ENCODE assay signal across 2 cellular contexts in genomic region chr2:167928434-167928833, GRCh38.
TF ChIP-seq lines count a peak whose summit lies in the region.

No MANE protein-coding gene starts in this region.

TF ChIP-seq in GM23338, 12 proteins besides CTCF, POLR2A, EP300 and RAD21:
- no peak for TF ChIP-seq EZH2phosphoT487 (IDR thresholded peaks at IDR 0.05; ENCODE audit: unreplicated experiment)
- TF ChIP-seq STAT1 (IDR thresholded peaks at IDR 0.05; ENCODE audit: unreplicated experiment) = no peak
- TF ChIP-seq ETS1 (IDR thresholded peaks at IDR 0.05) = no peak
- TF ChIP-seq ZNF462 (CRISPR knock-in tag; IDR thresholded peaks at IDR 0.05) = no peak
- TF ChIP-seq ZNF331 (CRISPR knock-in tag; IDR thresholded peaks at IDR 0.05; ENCODE audit: low read depth) = no peak
- no peak for TF ChIP-seq ZNF114 (CRISPR knock-in tag; IDR thresholded peaks at IDR 0.05)
- TF ChIP-seq JUNB (IDR thresholded peaks at IDR 0.05; ENCODE audit: unreplicated experiment) = no peak
- no peak for TF ChIP-seq EZH2 (IDR thresholded peaks at IDR 0.05; ENCODE audit: low read depth, unreplicated experiment)
- TF ChIP-seq NANOG (IDR thresholded peaks at IDR 0.05; ENCODE audit: borderline replicate concordance) = no peak
- TF ChIP-seq, protein P1, sequence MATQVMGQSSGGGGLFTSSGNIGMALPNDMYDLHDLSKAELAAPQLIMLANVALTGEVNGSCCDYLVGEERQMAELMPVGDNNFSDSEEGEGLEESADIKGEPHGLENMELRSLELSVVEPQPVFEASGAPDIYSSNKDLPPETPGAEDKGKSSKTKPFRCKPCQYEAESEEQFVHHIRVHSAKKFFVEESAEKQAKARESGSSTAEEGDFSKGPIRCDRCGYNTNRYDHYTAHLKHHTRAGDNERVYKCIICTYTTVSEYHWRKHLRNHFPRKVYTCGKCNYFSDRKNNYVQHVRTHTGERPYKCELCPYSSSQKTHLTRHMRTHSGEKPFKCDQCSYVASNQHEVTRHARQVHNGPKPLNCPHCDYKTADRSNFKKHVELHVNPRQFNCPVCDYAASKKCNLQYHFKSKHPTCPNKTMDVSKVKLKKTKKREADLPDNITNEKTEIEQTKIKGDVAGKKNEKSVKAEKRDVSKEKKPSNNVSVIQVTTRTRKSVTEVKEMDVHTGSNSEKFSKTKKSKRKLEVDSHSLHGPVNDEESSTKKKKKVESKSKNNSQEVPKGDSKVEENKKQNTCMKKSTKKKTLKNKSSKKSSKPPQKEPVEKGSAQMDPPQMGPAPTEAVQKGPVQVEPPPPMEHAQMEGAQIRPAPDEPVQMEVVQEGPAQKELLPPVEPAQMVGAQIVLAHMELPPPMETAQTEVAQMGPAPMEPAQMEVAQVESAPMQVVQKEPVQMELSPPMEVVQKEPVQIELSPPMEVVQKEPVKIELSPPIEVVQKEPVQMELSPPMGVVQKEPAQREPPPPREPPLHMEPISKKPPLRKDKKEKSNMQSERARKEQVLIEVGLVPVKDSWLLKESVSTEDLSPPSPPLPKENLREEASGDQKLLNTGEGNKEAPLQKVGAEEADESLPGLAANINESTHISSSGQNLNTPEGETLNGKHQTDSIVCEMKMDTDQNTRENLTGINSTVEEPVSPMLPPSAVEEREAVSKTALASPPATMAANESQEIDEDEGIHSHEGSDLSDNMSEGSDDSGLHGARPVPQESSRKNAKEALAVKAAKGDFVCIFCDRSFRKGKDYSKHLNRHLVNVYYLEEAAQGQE (IDR thresholded peaks at IDR 0.05; ENCODE audit: unreplicated experiment) = no peak
- TF ChIP-seq CREB1 (CRISPR knock-in tag; IDR thresholded peaks at IDR 0.05; ENCODE audit: low read depth) = no peak
- TF ChIP-seq POLR2AphosphoS5 (IDR thresholded peaks at IDR 0.05; ENCODE audit: low read depth) = no peak

TF ChIP-seq in H1, 55 proteins besides CTCF, POLR2A, EP300 and RAD21:
- TF ChIP-seq SIN3A (conservative IDR thresholded peaks at IDR 0.05 in 1 of 2, IDR thresholded peaks at IDR 0.05 in 1 of 2; ENCODE audit: low read depth in 1 of 2, low read length in 2 of 2) (no peak), KDM1A (IDR thresholded peaks at IDR 0.05; ENCODE audit: borderline replicate concordance, low read length) (no peak), CBX8 (IDR thresholded peaks at IDR 0.05; ENCODE audit: borderline replicate concordance, low read depth, low read length) (no peak), KDM4A (IDR thresholded peaks at IDR 0.05; ENCODE audit: low read depth, low read length, severe bottlenecking) (no peak), SAP30 (IDR thresholded peaks at IDR 0.05; ENCODE audit: insufficient read depth, insufficient replicate concordance, low read length) (no peak), SIX5 (IDR thresholded peaks at IDR 0.05; ENCODE audit: low read depth, low read length) (no peak), RNF2 (IDR thresholded peaks at IDR 0.05; ENCODE audit: borderline replicate concordance, low read depth, low read length, missing control alignments, poor library complexity, severe bottlenecking) (no peak), POLR2AphosphoS5 (IDR thresholded peaks at IDR 0.05; ENCODE audit: low read depth, low read length) (no peak), RXRA (IDR thresholded peaks at IDR 0.05; ENCODE audit: insufficient read depth, low read depth, low read length) (no peak), HDAC2 (IDR thresholded peaks at IDR 0.05; ENCODE audit: borderline replicate concordance in 1 of 2, low read depth in 2 of 2, low read length in 2 of 2) (no peak), RFX5 (IDR thresholded peaks at IDR 0.05; ENCODE audit: borderline replicate concordance, low read depth, low read length) (no peak)
- TF ChIP-seq, protein P2, sequence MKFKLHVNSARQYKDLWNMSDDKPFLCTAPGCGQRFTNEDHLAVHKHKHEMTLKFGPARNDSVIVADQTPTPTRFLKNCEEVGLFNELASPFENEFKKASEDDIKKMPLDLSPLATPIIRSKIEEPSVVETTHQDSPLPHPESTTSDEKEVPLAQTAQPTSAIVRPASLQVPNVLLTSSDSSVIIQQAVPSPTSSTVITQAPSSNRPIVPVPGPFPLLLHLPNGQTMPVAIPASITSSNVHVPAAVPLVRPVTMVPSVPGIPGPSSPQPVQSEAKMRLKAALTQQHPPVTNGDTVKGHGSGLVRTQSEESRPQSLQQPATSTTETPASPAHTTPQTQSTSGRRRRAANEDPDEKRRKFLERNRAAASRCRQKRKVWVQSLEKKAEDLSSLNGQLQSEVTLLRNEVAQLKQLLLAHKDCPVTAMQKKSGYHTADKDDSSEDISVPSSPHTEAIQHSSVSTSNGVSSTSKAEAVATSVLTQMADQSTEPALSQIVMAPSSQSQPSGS (IDR thresholded peaks at IDR 0.05; ENCODE audit: low read length) = no peak
- TF ChIP-seq, protein P3, sequence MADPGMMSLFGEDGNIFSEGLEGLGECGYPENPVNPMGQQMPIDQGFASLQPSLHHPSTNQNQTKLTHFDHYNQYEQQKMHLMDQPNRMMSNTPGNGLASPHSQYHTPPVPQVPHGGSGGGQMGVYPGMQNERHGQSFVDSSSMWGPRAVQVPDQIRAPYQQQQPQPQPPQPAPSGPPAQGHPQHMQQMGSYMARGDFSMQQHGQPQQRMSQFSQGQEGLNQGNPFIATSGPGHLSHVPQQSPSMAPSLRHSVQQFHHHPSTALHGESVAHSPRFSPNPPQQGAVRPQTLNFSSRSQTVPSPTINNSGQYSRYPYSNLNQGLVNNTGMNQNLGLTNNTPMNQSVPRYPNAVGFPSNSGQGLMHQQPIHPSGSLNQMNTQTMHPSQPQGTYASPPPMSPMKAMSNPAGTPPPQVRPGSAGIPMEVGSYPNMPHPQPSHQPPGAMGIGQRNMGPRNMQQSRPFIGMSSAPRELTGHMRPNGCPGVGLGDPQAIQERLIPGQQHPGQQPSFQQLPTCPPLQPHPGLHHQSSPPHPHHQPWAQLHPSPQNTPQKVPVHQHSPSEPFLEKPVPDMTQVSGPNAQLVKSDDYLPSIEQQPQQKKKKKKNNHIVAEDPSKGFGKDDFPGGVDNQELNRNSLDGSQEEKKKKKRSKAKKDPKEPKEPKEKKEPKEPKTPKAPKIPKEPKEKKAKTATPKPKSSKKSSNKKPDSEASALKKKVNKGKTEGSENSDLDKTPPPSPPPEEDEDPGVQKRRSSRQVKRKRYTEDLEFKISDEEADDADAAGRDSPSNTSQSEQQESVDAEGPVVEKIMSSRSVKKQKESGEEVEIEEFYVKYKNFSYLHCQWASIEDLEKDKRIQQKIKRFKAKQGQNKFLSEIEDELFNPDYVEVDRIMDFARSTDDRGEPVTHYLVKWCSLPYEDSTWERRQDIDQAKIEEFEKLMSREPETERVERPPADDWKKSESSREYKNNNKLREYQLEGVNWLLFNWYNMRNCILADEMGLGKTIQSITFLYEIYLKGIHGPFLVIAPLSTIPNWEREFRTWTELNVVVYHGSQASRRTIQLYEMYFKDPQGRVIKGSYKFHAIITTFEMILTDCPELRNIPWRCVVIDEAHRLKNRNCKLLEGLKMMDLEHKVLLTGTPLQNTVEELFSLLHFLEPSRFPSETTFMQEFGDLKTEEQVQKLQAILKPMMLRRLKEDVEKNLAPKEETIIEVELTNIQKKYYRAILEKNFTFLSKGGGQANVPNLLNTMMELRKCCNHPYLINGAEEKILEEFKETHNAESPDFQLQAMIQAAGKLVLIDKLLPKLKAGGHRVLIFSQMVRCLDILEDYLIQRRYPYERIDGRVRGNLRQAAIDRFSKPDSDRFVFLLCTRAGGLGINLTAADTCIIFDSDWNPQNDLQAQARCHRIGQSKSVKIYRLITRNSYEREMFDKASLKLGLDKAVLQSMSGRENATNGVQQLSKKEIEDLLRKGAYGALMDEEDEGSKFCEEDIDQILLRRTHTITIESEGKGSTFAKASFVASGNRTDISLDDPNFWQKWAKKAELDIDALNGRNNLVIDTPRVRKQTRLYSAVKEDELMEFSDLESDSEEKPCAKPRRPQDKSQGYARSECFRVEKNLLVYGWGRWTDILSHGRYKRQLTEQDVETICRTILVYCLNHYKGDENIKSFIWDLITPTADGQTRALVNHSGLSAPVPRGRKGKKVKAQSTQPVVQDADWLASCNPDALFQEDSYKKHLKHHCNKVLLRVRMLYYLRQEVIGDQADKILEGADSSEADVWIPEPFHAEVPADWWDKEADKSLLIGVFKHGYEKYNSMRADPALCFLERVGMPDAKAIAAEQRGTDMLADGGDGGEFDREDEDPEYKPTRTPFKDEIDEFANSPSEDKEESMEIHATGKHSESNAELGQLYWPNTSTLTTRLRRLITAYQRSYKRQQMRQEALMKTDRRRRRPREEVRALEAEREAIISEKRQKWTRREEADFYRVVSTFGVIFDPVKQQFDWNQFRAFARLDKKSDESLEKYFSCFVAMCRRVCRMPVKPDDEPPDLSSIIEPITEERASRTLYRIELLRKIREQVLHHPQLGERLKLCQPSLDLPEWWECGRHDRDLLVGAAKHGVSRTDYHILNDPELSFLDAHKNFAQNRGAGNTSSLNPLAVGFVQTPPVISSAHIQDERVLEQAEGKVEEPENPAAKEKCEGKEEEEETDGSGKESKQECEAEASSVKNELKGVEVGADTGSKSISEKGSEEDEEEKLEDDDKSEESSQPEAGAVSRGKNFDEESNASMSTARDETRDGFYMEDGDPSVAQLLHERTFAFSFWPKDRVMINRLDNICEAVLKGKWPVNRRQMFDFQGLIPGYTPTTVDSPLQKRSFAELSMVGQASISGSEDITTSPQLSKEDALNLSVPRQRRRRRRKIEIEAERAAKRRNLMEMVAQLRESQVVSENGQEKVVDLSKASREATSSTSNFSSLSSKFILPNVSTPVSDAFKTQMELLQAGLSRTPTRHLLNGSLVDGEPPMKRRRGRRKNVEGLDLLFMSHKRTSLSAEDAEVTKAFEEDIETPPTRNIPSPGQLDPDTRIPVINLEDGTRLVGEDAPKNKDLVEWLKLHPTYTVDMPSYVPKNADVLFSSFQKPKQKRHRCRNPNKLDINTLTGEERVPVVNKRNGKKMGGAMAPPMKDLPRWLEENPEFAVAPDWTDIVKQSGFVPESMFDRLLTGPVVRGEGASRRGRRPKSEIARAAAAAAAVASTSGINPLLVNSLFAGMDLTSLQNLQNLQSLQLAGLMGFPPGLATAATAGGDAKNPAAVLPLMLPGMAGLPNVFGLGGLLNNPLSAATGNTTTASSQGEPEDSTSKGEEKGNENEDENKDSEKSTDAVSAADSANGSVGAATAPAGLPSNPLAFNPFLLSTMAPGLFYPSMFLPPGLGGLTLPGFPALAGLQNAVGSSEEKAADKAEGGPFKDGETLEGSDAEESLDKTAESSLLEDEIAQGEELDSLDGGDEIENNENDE (IDR thresholded peaks at IDR 0.05; ENCODE audit: insufficient replicate concordance, low read length) = no peak
- TF ChIP-seq, protein P4, sequence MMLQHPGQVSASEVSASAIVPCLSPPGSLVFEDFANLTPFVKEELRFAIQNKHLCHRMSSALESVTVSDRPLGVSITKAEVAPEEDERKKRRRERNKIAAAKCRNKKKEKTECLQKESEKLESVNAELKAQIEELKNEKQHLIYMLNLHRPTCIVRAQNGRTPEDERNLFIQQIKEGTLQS (IDR thresholded peaks at IDR 0.05; ENCODE audit: insufficient read depth, low read depth, low read length) = no peak
